In genomic region chr2:223779877-223780276, GRCh38 we compare ENCODE assay signal across 8 cellular contexts. TPM values are rescaled to one million over a fixed set of nuclear protein-coding genes. Genes with fewer than 3 reads are reported as not detected.
DNase-seq lines count a peak whose midpoint lies in the region; ATAC-seq, FAIRE-seq and TF ChIP-seq lines count a peak whose summit lies in the region.

No MANE protein-coding gene starts in this region.

- no peak for TF ChIP-seq POLR2A in HepG2 (IDR thresholded peaks at IDR 0.05; ENCODE audit: insufficient read depth in 1 of 2, low read depth in 2 of 2, low read length in 2 of 2)

- CTCF ChIA-PET in OCI-LY7 (lab: Charles Lee; ENCODE audit: unreplicated experiment), result interaction anchor here (0.9 kb wide), 1 partner anchor 16 kb away, joined by 3 read pairs; no protein-coding TSS in a partner anchor
- CTCF ChIA-PET in HepG2 (lab: Yijun Ruan, JAX; ENCODE audit: low intra/inter-chr PET ratio, low total read pairs), result interaction anchor here (1.0 to 1.9 kb wide), 3 partner anchors 18 to 505 kb away, joined by 4 to 6 read pairs (median 5); no protein-coding TSS in a partner anchor

- ATAC-seq in Right ventricle myocardium inferior (no peak), HG02973 (IDR thresholded peaks at IDR 0.05; ENCODE audit: unreplicated experiment) (peak; percentile 75), HepG2 (peak; percentile 88), omental fat pad (ENCODE audit: low FRiP score) (no peak)

- H3K9me3 ChIP-seq in cardiac muscle cell (ENCODE audit: low read depth) (no peaks in the 10 kb centered on the region), OCI-LY7 (ENCODE audit: low read length) (no peaks in the 10 kb centered on the region), HepG2 (ENCODE audit: low read length) (no peaks in the 10 kb centered on the region)

- intact Hi-C loops in Right ventricle myocardium inferior (cut with DNase I), result no loop called here
- intact Hi-C loops in OCI-LY7 (cut with micrococcal nuclease; ENCODE audit: unreplicated experiment), result loop anchor here (1.0 to 5.0 kb wide), 3 partner anchors 56 to 177 kb away; partner anchors contain the start of gene MRPL44
- intact Hi-C loops in HepG2 (cut with micrococcal nuclease; ENCODE audit: unreplicated experiment), result loop anchor here (1.0 to 2.0 kb wide), 2 partner anchors 57 to 81 kb away; partner anchors contain the start of gene AP1S3

- WGBS in HepG2 (ENCODE audit: low lambda C conversion rate), result 69% methylated on average over 7 of the region's 7 CpGs

- no peak overlapping the region for H3K4me3 ChIP-seq in cardiac muscle cell
- H3K4me3 ChIP-seq in OCI-LY7 (ENCODE audit: low read depth, low read length, poor library complexity, severe bottlenecking), result no peak overlapping the region
- no peak overlapping the region for H3K4me3 ChIP-seq in HepG2 (replicated peaks in 1 of 3; ENCODE audit: insufficient read depth in 1 of 3, low read depth in 2 of 3, low read length in 3 of 3)

- H3K4me1 ChIP-seq in cardiac muscle cell (ENCODE audit: low read depth), result no peaks in the 10 kb centered on the region
- no peaks in the 10 kb centered on the region for H3K4me1 ChIP-seq in OCI-LY7 (ENCODE audit: insufficient read depth, low read length, poor library complexity, severe bottlenecking)
- no peaks in the 10 kb centered on the region for H3K4me1 ChIP-seq in HepG2 (ENCODE audit: insufficient read depth, low read length)

- H3K79me2 ChIP-seq in OCI-LY7 (ENCODE audit: insufficient read depth, low read depth, low read length) (peaks cover 4% of the 10 kb centered on the region; the same call in 1 of the 2 replicates), HepG2 (ENCODE audit: insufficient read depth, low read length) (no peaks in the 10 kb centered on the region)

- peak; percentile 3 to 59 for DNase-seq in cardiac muscle cell (ENCODE audit: low read depth in 1 of 2, low spot score in 1 of 2)
- DNase-seq in Right ventricle myocardium inferior (ENCODE audit: missing footprints), result no peak
- peak; percentile 81 for DNase-seq in OCI-LY7 (ENCODE audit: low spot score)
- peak; percentile 9 for DNase-seq in activated gamma-delta T cell treated with anti-CD3 and anti-CD28 coated beads, Interleukin-2, amount 50 U/mL, for 16 hours (ENCODE audit: low read depth)
- peak; percentile 68 for DNase-seq in HepG2 (ENCODE audit: low spot score)
- DNase-seq in hypothalamus (lab: John Stamatoyannopoulos, UW), result no peak
- no peak for DNase-seq in omental fat pad (ENCODE audit: low spot score)

- BruUV-seq in OCI-LY7 (replicated peaks; lab: Mats Ljungman, UMichigan), result no TSS peak
- BruUV-seq in HepG2 (replicated peaks; lab: Mats Ljungman, UMichigan), result no TSS peak

- H3K27me3 ChIP-seq in cardiac muscle cell, result no peaks in the 10 kb centered on the region
- no peaks in the 10 kb centered on the region for H3K27me3 ChIP-seq in HepG2 (ENCODE audit: control insufficient read depth in 1 of 2, insufficient read depth in 2 of 2, low read length in 2 of 2)

- H3K36me3 ChIP-seq in cardiac muscle cell (no peaks in the 10 kb centered on the region), OCI-LY7 (ENCODE audit: insufficient read depth, low read length) (peaks cover 16% of the 10 kb centered on the region; the same call in 1 of the 2 replicates), HepG2 (replicated peaks in 1 of 2; ENCODE audit: control insufficient read depth in 1 of 2, insufficient read depth in 2 of 2, low read length in 2 of 2) (peaks cover 0 to 5% of the 10 kb centered on the region in 2 experiments; a peak in 2 of 5 replicates)

- H3K9ac ChIP-seq in HepG2 (ENCODE audit: insufficient read depth, low read depth, low read length), result no peak overlapping the region

- no peak overlapping the region for H3K27ac ChIP-seq in cardiac muscle cell
- no peak overlapping the region for H3K27ac ChIP-seq in OCI-LY7 (ENCODE audit: low read depth, low read length, poor library complexity, severe bottlenecking)
- H3K27ac ChIP-seq in HepG2 (ENCODE audit: extremely low read length, insufficient read depth, low read length), result no peak overlapping the region

- FAIRE-seq in HepG2 (lab: Jason Lieb, UNC), result peak; percentile 50

- no peak for TF ChIP-seq EP300 in HepG2 (IDR thresholded peaks at IDR 0.05; ENCODE audit: low read depth in 2 of 2, low read length in 2 of 2)
- no peak for TF ChIP-seq EP300 in HepG2 (CRISPR knock-in tag; IDR thresholded peaks at IDR 0.05; ENCODE audit: borderline replicate concordance)

- in situ Hi-C loops in HepG2 (cut with HindIII; ENCODE audit: extremely low pct_ligation_motif_present, low pct_unique_long_range_greater_than_20kb), result loop anchor here (25.0 kb wide), 1 partner anchor 818 kb away; no protein-coding TSS in a partner anchor

- POLR2A ChIA-PET in OCI-LY7 (lab: Charles Lee), result interaction anchor here (0.8 to 1.1 kb wide), 4 partner anchors 18 to 170 kb away, joined by 3 to 5 read pairs (median 3); no protein-coding TSS in a partner anchor
- POLR2A ChIA-PET in HepG2 (lab: Yijun Ruan, JAX), result no interaction called here

- H3K4me2 ChIP-seq in OCI-LY7 (ENCODE audit: low read length) (no peak overlapping the region), HepG2 (ENCODE audit: low read depth, low read length) (no peak overlapping the region)

- no peaks in the 10 kb centered on the region for H3K9me2 ChIP-seq in OCI-LY7 (ENCODE audit: insufficient read depth, low read length)

- TF ChIP-seq CTCF in cardiac muscle cell (IDR thresholded peaks at IDR 0.05; ENCODE audit: low read depth, low read length) (peak; percentile 39), OCI-LY7 (conservative IDR thresholded peaks at IDR 0.05; ENCODE audit: low read length) (peak; percentile 70), HepG2 (CRISPR knock-in tag; IDR thresholded peaks at IDR 0.05) (peak; percentile 68), omental fat pad (IDR thresholded peaks at IDR 0.05) (no peak)

- no peak for TF ChIP-seq RAD21 in HepG2 (CRISPR knock-in tag; IDR thresholded peaks at IDR 0.05)

- no peaks in the 10 kb centered on the region; the same call in 1 of the 2 replicates for H4K20me1 ChIP-seq in OCI-LY7 (ENCODE audit: insufficient read depth, low read length)
- H4K20me1 ChIP-seq in HepG2 (ENCODE audit: insufficient read depth, low read length), result no peaks in the 10 kb centered on the region

- H2AFZ ChIP-seq in OCI-LY7 (ENCODE audit: low read length) (no peak overlapping the region), HepG2 (ENCODE audit: low read length) (no peak overlapping the region)

TF ChIP-seq in HepG2, 621 proteins besides CTCF, POLR2A, EP300 and RAD21 (continues in another document):
- no peak for TF ChIP-seq ZNF704 (CRISPR knock-in tag; IDR thresholded peaks at IDR 0.05; ENCODE audit: borderline replicate concordance)
- TF ChIP-seq STAG1 (CRISPR knock-in tag; IDR thresholded peaks at IDR 0.05), result peak; percentile 60
- TF ChIP-seq SMC3 (IDR thresholded peaks at IDR 0.05; ENCODE audit: low read length), result peak; percentile 57

RNA-seq across cellular contexts. Expression of gene AP1S3, which starts 57.5 kb away (rescaled TPM):
- total RNA-seq in cardiac muscle cell (2.1 TPM in 1 of 2 replicates, not detected in the other), Right ventricle myocardium inferior (0.35 TPM), OCI-LY7 (2022) (32.1 and 42.6 TPM in 2 replicates), HepG2 (2016; rRNA removed; fragmentation: Illumina TruSeq; extraction: Trizol) (16.3 and 26.3 TPM in 2 replicates), omental fat pad (10 to 100 TPM in 1 of 4 donors, 1 to 10 TPM in 2, not detected in 1; 1.6 to 16.2 (median 4.9) TPM)
- polyA plus RNA-seq in cardiac muscle cell (0.87 and 1.6 TPM in 2 replicates), HepG2 (2011; rRNA removed) (2.9 and 3.0 TPM in 2 replicates)
- total RNA-seq in OCI-LY7 (2014; rRNA removed; shearing (Covaris generic)), result 7.0 and 11.2 TPM in 2 replicates
- 6.3 and 6.8 TPM in 2 replicates for total RNA-seq in HepG2 (2016; cell fraction: cytosol; rRNA removed; fragmentation: Illumina TruSeq; extraction: Trizol; ENCODE audit: low read depth)
- 16.9 and 26.4 TPM in 2 replicates for total RNA-seq in HepG2 (2016; cell fraction: insoluble cytoplasmic fraction; rRNA removed; fragmentation: Illumina TruSeq; extraction: Trizol)
- total RNA-seq in HepG2 (2016; cell fraction: membrane; rRNA removed; fragmentation: Illumina TruSeq; extraction: Trizol), result 10.6 and 12.4 TPM in 2 replicates
- 10.5 and 13.1 TPM in 2 replicates for total RNA-seq in HepG2 (2016; cell fraction: nucleus; rRNA removed; fragmentation: Illumina TruSeq; extraction: Trizol)
- polyA plus RNA-seq in HepG2 (2011; cell fraction: cytosol; rRNA removed), result 2.0 and 2.4 TPM in 2 replicates
- polyA plus RNA-seq in HepG2 (2011; cell fraction: nucleus; rRNA removed), result 1.2 TPM in 2 replicates
- polyA plus RNA-seq in HepG2 (2012), result 2.1 and 3.0 TPM in 2 replicates
- 1.8 and 2.4 TPM in 2 replicates for polyA plus RNA-seq in HepG2 (2016; cell fraction: cytosol; fragmentation: Illumina TruSeq; extraction: Trizol; ENCODE audit: low read depth)
- 17.8 and 18.6 TPM in 2 replicates for polyA plus RNA-seq in HepG2 (2016; cell fraction: insoluble cytoplasmic fraction; fragmentation: Illumina TruSeq; extraction: Trizol; ENCODE audit: low read depth)
- 4.3 and 5.4 TPM in 2 replicates for polyA plus RNA-seq in HepG2 (2016; cell fraction: membrane; fragmentation: Illumina TruSeq; extraction: Trizol; ENCODE audit: low read depth)
- polyA plus RNA-seq in HepG2 (2016; cell fraction: nucleus; fragmentation: Illumina TruSeq; extraction: Trizol; ENCODE audit: insufficient read depth, low read depth), result 8.0 and 11.0 TPM in 2 replicates
- 3.3 and 6.3 TPM in 2 replicates for polyA minus RNA-seq in HepG2 (2011; rRNA and poly(A)+ RNA removed; ENCODE audit: low replicate concordance)
- 3.7 and 4.2 TPM in 2 replicates for polyA minus RNA-seq in HepG2 (2011; cell fraction: cytosol; rRNA and poly(A)+ RNA removed)
- polyA minus RNA-seq in HepG2 (2011; cell fraction: nucleus; rRNA and poly(A)+ RNA removed), result 3.2 and 8.6 TPM in 2 replicates

Comparison
In these comparisons a context has a peak if more than half of its experiments do, and no peak if none do; other contexts are left out.
1. DNase-seq: peak in cardiac muscle cell (2 of 2), OCI-LY7 (single experiment), activated gamma-delta T cell treated with anti-CD3 and anti-CD28 coated beads, Interleukin-2, amount 50 U/mL, for 16 hours (single experiment) and HepG2 (single experiment); none in Right ventricle myocardium inferior (single experiment), hypothalamus (0 of 51) and omental fat pad (single experiment).
2. CTCF ChIP-seq: peak in cardiac muscle cell (single experiment), OCI-LY7 (single experiment) and HepG2 (single experiment); none in omental fat pad (0 of 3).
3. ATAC-seq: peak in HG02973 (single experiment) and HepG2 (single experiment); none in Right ventricle myocardium inferior (single experiment) and omental fat pad (single experiment).